20 cellular contexts compared by ENCODE assay signal in genomic region chr2:109415460-109416004, GRCh38.
"Had no signal": no experiment of that assay in that cellular context is flagged by ENCODE, and none has a peak within 500 bp of the region (broad histone marks: within the 10 kb centered on the region; RNA-seq: fewer than 3 reads in every experiment).

No MANE protein-coding gene starts in this region.

- H3K27me3 ChIP-seq: hepatocyte, stomach, vagina had no signal

- H3K36me3 Mint-ChIP-seq: mesothelial cell of epicardium; natural killer cell treated with Interleukin-12 subunit alpha and Interleukin-12 subunit beta and Interleukin-15 and Interleukin-18, amount 100 ng/mL, for 72 hours; stimulated activated effector memory CD8-positive, alpha-beta T cell treated with anti-CD3 and anti-CD28 coated beads, Interleukin-12 subunit alpha, Interleukin-12 subunit beta, amount 100 ng/mL, for 72 hours had no signal

- H3K4me1 ChIP-seq: foreskin keratinocyte, prostate gland had no signal

- H3K79me2 ChIP-seq: hepatocyte had no signal

- H3K4me2 ChIP-seq: hepatocyte had no signal

- H3K4me3 Mint-ChIP-seq: activated naive CD8-positive, alpha-beta T cell; mesothelial cell of epicardium; natural killer cell treated with Interleukin-12 subunit alpha and Interleukin-12 subunit beta and Interleukin-15 and Interleukin-18, amount 100 ng/mL, for 72 hours; stimulated activated effector memory CD8-positive, alpha-beta T cell treated with anti-CD3 and anti-CD28 coated beads, Interleukin-12 subunit alpha, Interleukin-12 subunit beta, amount 100 ng/mL, for 72 hours had no signal

- DNase-seq: activated CD4-positive, alpha-beta T cell treated with anti-CD3 and anti-CD28 coated beads, Interleukin-2, amount 50 U/mL, for 48 hours; amniotic stem cell; foreskin keratinocyte; occipital lobe; stimulated activated CD4-positive, alpha-beta T cell treated with anti-CD3 and anti-CD28 coated beads, Interleukin-2, amount 100 ng/mL, for 48 hours; stomach; T-helper 2 cell; trophoblast cell had no signal

- H3K36me3 ChIP-seq: prostate gland, stomach, vagina had no signal

- H2AFZ ChIP-seq: hepatocyte had no signal

- H3K4me3 ChIP-seq: hepatocyte, lung, prostate gland, skin epidermis, stomach, vagina had no signal

- H3K9me3 Mint-ChIP-seq: mesothelial cell of epicardium; natural killer cell treated with Interleukin-12 subunit alpha and Interleukin-12 subunit beta and Interleukin-15 and Interleukin-18, amount 100 ng/mL, for 72 hours; stimulated activated effector memory CD8-positive, alpha-beta T cell treated with anti-CD3 and anti-CD28 coated beads, Interleukin-12 subunit alpha, Interleukin-12 subunit beta, amount 100 ng/mL, for 72 hours had no signal

- H3K9me3 ChIP-seq: prostate gland, stomach, vagina had no signal

- H3K27me3 Mint-ChIP-seq: activated naive CD8-positive, alpha-beta T cell; natural killer cell treated with Interleukin-12 subunit alpha and Interleukin-12 subunit beta and Interleukin-15 and Interleukin-18, amount 100 ng/mL, for 72 hours had no signal

- ATAC-seq: foreskin keratinocyte; left lobe of liver; natural killer cell treated with Interleukin-12 subunit alpha and Interleukin-12 subunit beta and Interleukin-15 and Interleukin-18, amount 100 ng/mL, for 72 hours; right cardiac atrium; stimulated activated effector memory CD8-positive, alpha-beta T cell treated with anti-CD3 and anti-CD28 coated beads, Interleukin-12 subunit alpha, Interleukin-12 subunit beta, amount 100 ng/mL, for 72 hours had no signal

- H3K27ac Mint-ChIP-seq: activated naive CD8-positive, alpha-beta T cell; mesothelial cell of epicardium; natural killer cell treated with Interleukin-12 subunit alpha and Interleukin-12 subunit beta and Interleukin-15 and Interleukin-18, amount 100 ng/mL, for 72 hours; stimulated activated effector memory CD8-positive, alpha-beta T cell treated with anti-CD3 and anti-CD28 coated beads, Interleukin-12 subunit alpha, Interleukin-12 subunit beta, amount 100 ng/mL, for 72 hours had no signal

- H3K27ac ChIP-seq: foreskin keratinocyte, hepatocyte, prostate gland, skin epidermis, stomach, vagina, VCaP had no signal

- H3K4me1 Mint-ChIP-seq: stimulated activated effector memory CD8-positive, alpha-beta T cell treated with anti-CD3 and anti-CD28 coated beads, Interleukin-12 subunit alpha, Interleukin-12 subunit beta, amount 100 ng/mL, for 72 hours had no signal
